17 cellular contexts compared by ENCODE assay signal in genomic region chr5:153365547-153365946, GRCh38.
A peak's percentile ranks its signal among the peaks of the same experiment; 100 is the strongest.
DNase-seq lines count a peak whose midpoint lies in the region; ATAC-seq lines count a peak whose summit lies in the region.
"Had no signal": no experiment of that assay in that cellular context is flagged by ENCODE, and none has a peak within 500 bp of the region (broad histone marks: within the 10 kb centered on the region; RNA-seq: fewer than 3 reads in every experiment).

No MANE protein-coding gene starts in this region.

- no peak for DNase-seq in activated effector memory CD4-positive, alpha-beta T cell treated with Interleukin-2 at 50 U/mL for 16 hours
- DNase-seq in DMS79 (lab: John Stamatoyannopoulos, UW), result no peak
- DNase-seq: activated CD4-positive, alpha-beta T cell treated with anti-CD3 and anti-CD28 coated beads, Interleukin-2, amount 50 U/mL, for 4 hours; activated T-cell treated with anti-CD3 and anti-CD28 coated beads, Interleukin-2, amount 50 U/mL, for 72 hours; effector CD8-positive, alpha-beta T cell; heart right ventricle; Kasumi-1; mesenchymal stem cell; NCI-H1694; PC-9; retina had no signal

- ATAC-seq in GM18858 (IDR thresholded peaks at IDR 0.05; ENCODE audit: unreplicated experiment) (peak; percentile 59), GM21529 (IDR thresholded peaks at IDR 0.05; ENCODE audit: unreplicated experiment) (peak; percentile 70), HG02885 (IDR thresholded peaks at IDR 0.05; ENCODE audit: poor library complexity, unreplicated experiment) (peak; percentile 69), HG03469 (IDR thresholded peaks at IDR 0.05; ENCODE audit: unreplicated experiment) (peak; percentile 67), GM19035 (IDR thresholded peaks at IDR 0.05; ENCODE audit: unreplicated experiment) (no peak)
- ATAC-seq in activated CD4-positive, CD25-positive, alpha-beta regulatory T cell treated with anti-CD3 and anti-CD28 coated beads, Interleukin-2, amount 50 U/mL, for 24 hours, result no peak
- ATAC-seq: activated T-cell treated with anti-CD3 and anti-CD28 coated beads, Interleukin-2, amount 50 U/mL, for 72 hours; heart right ventricle had no signal

Comparison
In these comparisons a context has a peak if more than half of its experiments do, and no peak if none do; other contexts are left out.
1. ATAC-seq: peak in GM18858 (single experiment), GM21529 (single experiment), HG02885 (single experiment) and HG03469 (single experiment); none in activated CD4-positive, CD25-positive, alpha-beta regulatory T cell treated with anti-CD3 and anti-CD28 coated beads, Interleukin-2, amount 50 U/mL, for 24 hours (0 of 2) and GM19035 (single experiment).